In genomic region chrX:103554687-103555417, GRCh38 we compare ENCODE assay signal across 7 cellular contexts. TPM values are rescaled to one million over a fixed set of nuclear protein-coding genes. Genes with fewer than 3 reads are reported as not detected.
DNase-seq lines count a peak whose midpoint lies in the region; ATAC-seq and TF ChIP-seq lines count a peak whose summit lies in the region.

No MANE protein-coding gene starts in this region.

- no peaks in the 10 kb centered on the region for H3K9me3 ChIP-seq in iPS-18c (ENCODE audit: control insufficient read depth, insufficient read depth, low read length)

- peak overlapping the region; percentile 44 to 80 for H3K27ac Mint-ChIP-seq in T-cell

- DNase-seq in T-cell = peak in 33 of 34 experiments; percentile 20 to 69 (median 54)
- peak; percentile 34 for DNase-seq in astrocyte of the cerebellum (ENCODE audit: low read depth)
- DNase-seq in stimulated activated CD4-positive, alpha-beta T cell treated with anti-CD3 and anti-CD28 coated beads, Interleukin-15, amount 100 ng/mL, for 48 hours (ENCODE audit: low read depth in 2 of 2) = peak; percentile 46 to 58
- DNase-seq in HK-2 (ENCODE audit: unreplicated experiment) = no peak

- peaks cover 2 to 34% of the 10 kb centered on the region in 2 donors for H3K27me3 Mint-ChIP-seq in T-cell

- peak overlapping the region; percentile 73 to 86 (median 80) for H3K4me3 Mint-ChIP-seq in T-cell

- H3K4me3 ChIP-seq in astrocyte of the cerebellum (ENCODE audit: low read depth, low read length) = peak overlapping the region; percentile 42
- H3K4me3 ChIP-seq in iPS-18c (ENCODE audit: insufficient read depth, low read depth, low read length) = peak overlapping the region; percentile 59

- peaks cover 8 to 12% (median 8%) of the 10 kb centered on the region in 3 donors for H3K4me1 Mint-ChIP-seq in T-cell

- peak; percentile 97 for ATAC-seq in GM19043 (IDR thresholded peaks at IDR 0.05; ENCODE audit: low read depth, unreplicated experiment)
- ATAC-seq in HG03095 (IDR thresholded peaks at IDR 0.05; ENCODE audit: unreplicated experiment) = peak; percentile 95
- peak in 3 of 4 experiments; percentile 49 to 91 (median 70) for ATAC-seq in T-cell (replicated peaks in 1 of 4)

- POLR2A ChIA-PET in T-cell (lab: Charles Lee) = no interaction called here

- in situ Hi-C loops in astrocyte of the cerebellum (cut with HindIII; ENCODE audit: low sequenced_read_pairs) = no loop called here

- no peaks in the 10 kb centered on the region for H3K9me3 Mint-ChIP-seq in T-cell

- CTCF ChIA-PET in T-cell (lab: Charles Lee) = interaction anchor here in 1 of 2 donors (1.2 kb wide), 1 partner anchor 43 kb away, joined by 4 read pairs; no protein-coding TSS in a partner anchor

- no peaks in the 10 kb centered on the region for H3K36me3 Mint-ChIP-seq in T-cell

- TF ChIP-seq CTCF in astrocyte of the cerebellum (IDR thresholded peaks at IDR 0.05; ENCODE audit: low read depth, low read length, missing control alignments) = no peak

RNA-seq across cellular contexts. Expression of gene TCEAL4, which starts 30.5 kb away (rescaled TPM):
- total RNA-seq in T-cell = 10 to 100 TPM in 2 of 5 donors, 1 to 10 TPM in 3; 9.4 to 12.4 (median 9.4) TPM

RNA-seq across cellular contexts. Expression of gene RAB40A, which starts 35.6 kb away (rescaled TPM):
- total RNA-seq in T-cell = under 1 TPM in 3 of 5 donors, not detected in 2; 0.07 to 0.18 (median 0.16) TPM

RNA-seq across cellular contexts. Expression of gene TCEAL3, which starts 52.9 kb away (rescaled TPM):
- total RNA-seq in T-cell = 1 to 10 TPM; 4.3 to 6.8 (median 5.8) TPM
